Comparison of ENCODE assay signal across 4 cellular contexts in the genomic region with DNA sequence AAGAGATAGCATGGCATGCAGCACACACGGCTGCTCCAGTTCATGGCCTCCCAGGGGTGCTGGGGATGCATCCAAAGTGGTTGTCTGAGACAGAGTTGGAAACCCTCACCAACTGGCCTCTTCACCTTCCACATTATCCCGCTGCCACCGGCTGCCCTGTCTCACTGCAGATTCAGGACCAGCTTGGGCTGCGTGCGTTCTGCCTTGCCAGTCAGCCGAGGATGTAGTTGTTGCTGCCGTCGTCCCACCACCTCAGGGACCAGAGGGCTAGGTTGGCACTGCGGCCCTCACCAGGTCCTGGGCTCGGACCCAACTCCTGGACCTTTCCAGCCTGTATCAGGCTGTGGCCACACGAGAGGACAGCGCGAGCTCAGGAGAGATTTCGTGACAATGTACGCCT. TPM values are rescaled to one million over a fixed set of nuclear protein-coding genes. Genes with fewer than 3 reads are reported as not detected.
A peak's percentile ranks its signal among the peaks of the same experiment; 100 is the strongest.
DNase-seq lines count a peak whose midpoint lies in the region; ATAC-seq and TF ChIP-seq lines count a peak whose summit lies in the region.
"Had no signal": no experiment of that assay in that cellular context is flagged by ENCODE, and none has a peak within 500 bp of the region (broad histone marks: within the 10 kb centered on the region; RNA-seq: fewer than 3 reads in every experiment).

No MANE protein-coding gene starts in this region.

- H3K27me3 Mint-ChIP-seq in CD14-positive monocyte (ENCODE audit: low read depth in 3 of 3), result no peaks in the 10 kb centered on the region

- H3K4me1 Mint-ChIP-seq in CD14-positive monocyte, result peaks cover 32% of the 10 kb centered on the region

- DNase-seq in CD14-positive monocyte (ENCODE audit: low spot score), result no peak
- DNase-seq: NCI-H526 treated with DMSO at 0.1 percent for 48 hours had no signal

- no peak for TF ChIP-seq CTCF in CD14-positive monocyte (IDR thresholded peaks at IDR 0.05)

- intact Hi-C loops in CD14-positive monocyte (cut with micrococcal nuclease), result no loop called here

- peak overlapping the region in 4 of 7 donors; percentile 40 to 73 (median 71) for H3K27ac Mint-ChIP-seq in CD14-positive monocyte
- H3K27ac Mint-ChIP-seq: nephron had no signal

- no peak overlapping the region for H3K4me3 Mint-ChIP-seq in CD14-positive monocyte
- H3K4me3 Mint-ChIP-seq: nephron had no signal

- peaks cover 68 to 79% of the 10 kb centered on the region in 2 donors for H3K36me3 Mint-ChIP-seq in CD14-positive monocyte

- no peak for ATAC-seq in GM18520 (IDR thresholded peaks at IDR 0.05; ENCODE audit: unreplicated experiment)

- H3K9me3 Mint-ChIP-seq in CD14-positive monocyte, result peaks cover 0 to 1% (median 0%) of the 10 kb centered on the region in 7 donors
- H3K9me3 Mint-ChIP-seq: nephron had no signal

RNA-seq across cellular contexts. Expression of a gene that starts 4.8 kb away (rescaled TPM):
- polyA plus RNA-seq in CD14-positive monocyte, result 100 to 1,000 TPM; 169 to 197 TPM

RNA-seq across cellular contexts. Expression of a gene that starts 5.0 kb away (rescaled TPM):
- polyA plus RNA-seq in CD14-positive monocyte, result under 1 TPM; 0.53 to 0.91 TPM

RNA-seq across cellular contexts. Expression of a gene that starts 20.4 kb away (rescaled TPM):
- polyA plus RNA-seq in CD14-positive monocyte, result under 1 TPM in 1 of 2 donors, not detected in 1; 0.08 TPM

RNA-seq across cellular contexts. Expression of a gene that starts 27.8 kb away (rescaled TPM):
- polyA plus RNA-seq in CD14-positive monocyte, result 10 to 100 TPM; 13.2 to 22.0 TPM

RNA-seq across cellular contexts. Expression of a gene that starts 36.5 kb away (rescaled TPM):
- 10 to 100 TPM; 18.9 to 20.3 TPM for polyA plus RNA-seq in CD14-positive monocyte
